8 cellular contexts compared by ENCODE assay signal in the genomic region with DNA sequence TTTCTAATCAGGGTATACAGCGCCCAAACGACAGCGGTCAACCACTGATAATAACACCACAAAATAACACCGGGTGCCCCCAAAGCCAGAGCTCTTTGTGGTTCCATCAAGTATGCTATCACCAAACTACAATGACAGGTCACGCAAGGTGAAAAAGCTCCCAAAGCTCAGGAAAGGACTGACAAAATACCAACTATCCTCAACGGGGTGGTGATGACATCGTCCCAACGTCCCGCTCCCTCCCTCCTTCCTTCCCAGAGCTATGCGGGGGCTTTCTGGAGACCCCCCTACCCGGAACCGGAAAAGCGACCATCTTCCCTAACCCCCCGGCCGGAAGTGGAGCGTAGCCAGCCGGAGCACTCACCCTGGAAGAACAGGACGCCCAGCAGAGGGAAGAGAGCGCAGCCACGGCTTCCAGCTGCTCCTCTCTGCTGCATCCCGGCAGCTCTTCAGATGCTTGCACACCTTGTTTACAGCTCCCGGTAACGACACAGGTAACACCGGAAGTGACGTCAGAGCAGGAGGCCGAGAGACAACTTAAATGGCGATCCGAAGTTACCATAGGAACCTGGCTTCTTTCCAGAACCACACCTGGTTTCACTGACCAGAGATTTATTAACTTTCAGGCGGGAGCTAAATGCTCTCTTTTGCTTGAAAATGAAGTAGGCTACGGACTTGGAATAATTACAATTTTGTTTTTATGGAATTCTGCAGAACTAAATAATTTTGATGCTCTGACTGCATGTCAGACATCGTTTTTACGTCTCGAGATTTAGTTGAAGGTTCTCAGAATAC. TPM values are rescaled to one million over a fixed set of nuclear protein-coding genes. Genes with fewer than 3 reads are reported as not detected.
DNase-seq lines count a peak whose midpoint lies in the region; ATAC-seq and TF ChIP-seq lines count a peak whose summit lies in the region.

A gene with protein sequence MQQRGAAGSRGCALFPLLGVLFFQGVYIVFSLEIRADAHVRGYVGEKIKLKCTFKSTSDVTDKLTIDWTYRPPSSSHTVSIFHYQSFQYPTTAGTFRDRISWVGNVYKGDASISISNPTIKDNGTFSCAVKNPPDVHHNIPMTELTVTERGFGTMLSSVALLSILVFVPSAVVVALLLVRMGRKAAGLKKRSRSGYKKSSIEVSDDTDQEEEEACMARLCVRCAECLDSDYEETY (minus strand): TSS at position 508 of the 795 bp plus-strand sequence. CDS start 71 bp downstream, at position 437.

- H3K9ac ChIP-seq in parathyroid adenoma = no peak within 1 kb of the TSS

- ATAC-seq in HG02610 (IDR thresholded peaks at IDR 0.05; ENCODE audit: unreplicated experiment) (peak; percentile 54), heart left ventricle (peak; percentile 61 to 89 (median 86))

- H2AFZ ChIP-seq in parathyroid adenoma = peak within 1 kb of the TSS; percentile 91

- H3K27me3 ChIP-seq in adrenal gland = peaks cover 4% of the 10 kb centered on the region
- peaks cover 0 to 8% (median 0%) of the 10 kb centered on the region in 9 donors for H3K27me3 ChIP-seq in heart left ventricle
- H3K27me3 ChIP-seq in parathyroid adenoma (ENCODE audit: control insufficient read depth, insufficient read depth, low read length) = no peaks in the 10 kb centered on the region
- H3K27me3 ChIP-seq in tibial artery = peaks cover 0 to 22% of the 10 kb centered on the region in 2 donors

- H3K79me2 ChIP-seq in parathyroid adenoma = no peaks in the 10 kb centered on the region

- DNase-seq in EL = peak; percentile 56
- DNase-seq in NCI-H1436 (lab: John Stamatoyannopoulos, UW) = peak; percentile 92
- DNase-seq in adrenal gland = peak; percentile 45 to 86 (median 63)
- DNase-seq in heart left ventricle = peak; percentile 71 to 84 (median 77)
- DNase-seq in tibial artery = peak; percentile 38 to 71

- WGBS in adrenal gland, 4 donors = 2 to 8% (median 5%) methylated on average over 15 to 33 of the region's 33 CpGs
- 4 to 8% (median 5%) methylated on average over 32 to 33 of the region's 33 CpGs for WGBS in heart left ventricle, 4 donors

- TF ChIP-seq CTCF in adrenal gland (IDR thresholded peaks at IDR 0.05) (no peak), heart left ventricle (IDR thresholded peaks at IDR 0.05) (no peak), parathyroid adenoma (IDR thresholded peaks at IDR 0.05) (no peak), tibial artery (IDR thresholded peaks at IDR 0.05) (no peak)

- H3K4me1 ChIP-seq in adrenal gland (replicated peaks in 1 of 2) = peaks cover 0 to 3% of the 10 kb centered on the region in 2 donors
- peaks cover 0 to 20% (median 0%) of the 10 kb centered on the region in 12 donors for H3K4me1 ChIP-seq in heart left ventricle
- peaks cover 4% of the 10 kb centered on the region for H3K4me1 ChIP-seq in parathyroid adenoma
- peaks cover 0 to 8% (median 3%) of the 10 kb centered on the region in 4 donors for H3K4me1 ChIP-seq in tibial artery

- H3K4me2 ChIP-seq in parathyroid adenoma (ENCODE audit: low read length) = peak within 1 kb of the TSS; percentile 75

- H3K36me3 ChIP-seq in adrenal gland (replicated peaks in 1 of 2) (no peaks in the 10 kb centered on the region), heart left ventricle (peaks cover 0 to 11% (median 0%) of the 10 kb centered on the region in 9 donors), parathyroid adenoma (ENCODE audit: control insufficient read depth, insufficient read depth, low read length) (no peaks in the 10 kb centered on the region), tibial artery (no peaks in the 10 kb centered on the region)

- H3K9me3 ChIP-seq in adrenal gland (replicated peaks in 1 of 3) (no peaks in the 10 kb centered on the region), heart left ventricle (no peaks in the 10 kb centered on the region), parathyroid adenoma (ENCODE audit: control insufficient read depth, low read length) (no peaks in the 10 kb centered on the region), tibial artery (no peaks in the 10 kb centered on the region)

- no peak for TF ChIP-seq POLR2A in adrenal gland (IDR thresholded peaks at IDR 0.05)
- TF ChIP-seq POLR2A in heart left ventricle (IDR thresholded peaks at IDR 0.05) = no peak

- intact Hi-C loops in T-helper 1 cell treated with Interleukin-12 subunit alpha and Interleukin-12 subunit beta and Interleukin-4 antibody, amounts not matched to agents 30 ng/mL and 1 ng/mL, for 36 hours (cut with micrococcal nuclease) = loop anchor here (1.0 to 5.0 kb wide), 8 partner anchors 11 to 540 kb away; a partner anchor contains a TSS
- intact Hi-C loops in adrenal gland (cut with DNase I) = no loop called here
- intact Hi-C loops in heart left ventricle (cut with DNase I) = loop anchor here in 2 of 10 donors (5.0 to 10.0 kb wide), 2 partner anchors 45 to 57 kb away; no protein-coding TSS in a partner anchor
- intact Hi-C loops in tibial artery (cut with DNase I; ENCODE audit: low total_unique reads) = no loop called here

- H3K27ac ChIP-seq in adrenal gland (peak within 1 kb of the TSS in 4 of 5 donors; percentile 9 to 52 (median 20)), heart left ventricle (peak within 1 kb of the TSS; percentile 3 to 90 (median 66)), parathyroid adenoma (peak within 1 kb of the TSS; percentile 98), tibial artery (peak within 1 kb of the TSS in 1 of 2 donors; percentile 50)

- H3K4me3 ChIP-seq in adrenal gland (peak within 1 kb of the TSS in 3 of 4 donors; percentile 34 to 66 (median 35)), heart left ventricle (peak within 1 kb of the TSS; percentile 40 to 82 (median 70)), parathyroid adenoma (ENCODE audit: low read depth, low read length) (peak within 1 kb of the TSS; percentile 92), tibial artery (peak within 1 kb of the TSS; percentile 44 to 53)

RNA-seq across cellular contexts. Expression of the gene that starts here (rescaled TPM):
- 19.7 and 23.9 TPM in 2 replicates for total RNA-seq in T-helper 1 cell treated with Interleukin-12 subunit alpha and Interleukin-12 subunit beta and Interleukin-4 antibody, amounts not matched to agents 30 ng/mL and 1 ng/mL, for 36 hours
- total RNA-seq in adrenal gland (1 to 10 TPM in 2 of 8 donors, under 1 TPM in 6; 0.28 to 1.2 (median 0.85) TPM), heart left ventricle (1 to 10 TPM; 1.3 to 6.2 (median 3.3) TPM)
- polyA plus RNA-seq in adrenal gland (1 to 10 TPM in 1 of 3 donors, under 1 TPM in 2; 0.67 to 1.1 (median 0.71) TPM), heart left ventricle (1 to 10 TPM; 1.3 to 4.2 TPM)

Comparison
In these comparisons a context has a peak if more than half of its experiments do, and no peak if none do; other contexts are left out.
1. H3K4me3 ChIP-seq: peak in every context shown above with its lines; median percentile 92 in parathyroid adenoma; 70 in heart left ventricle; 48 in tibial artery; 35 in adrenal gland.